1 cellular context compared by ENCODE assay signal in the genomic region with DNA sequence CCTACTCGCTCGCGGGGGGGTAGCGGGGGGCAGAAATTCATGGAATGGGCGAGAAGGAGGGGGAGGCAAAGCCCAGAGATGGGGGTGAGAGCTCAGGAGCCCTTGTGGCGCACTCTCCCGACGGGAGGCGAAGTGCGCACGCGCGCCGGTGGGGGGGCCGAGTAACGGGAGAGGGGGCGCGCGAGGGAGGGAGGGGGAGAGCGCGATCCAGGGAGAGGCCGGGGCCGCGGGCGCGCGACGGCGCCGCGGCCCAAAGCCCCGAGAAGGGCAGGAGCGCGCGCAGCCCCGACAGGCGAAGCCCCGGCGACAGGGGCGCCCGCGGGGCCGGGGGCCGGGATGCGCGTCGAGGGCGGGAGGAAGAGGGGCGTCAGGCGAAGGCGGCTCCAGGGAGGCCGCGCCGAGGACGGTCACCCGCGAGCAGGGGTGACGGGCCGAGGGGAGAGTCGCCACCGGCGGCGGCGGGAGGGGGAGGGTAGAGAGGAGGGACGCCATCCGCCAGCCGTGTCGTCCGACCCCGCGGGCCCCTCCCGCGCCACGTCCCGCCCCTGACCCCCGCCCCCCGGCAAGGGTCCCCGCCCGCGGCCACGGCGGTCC.
A peak's percentile ranks its signal among the peaks of the same experiment; 100 is the strongest.
TF ChIP-seq lines count a peak whose summit lies in the region.

No MANE protein-coding gene starts in this region.

TF ChIP-seq in HEK293, 187 proteins besides CTCF, POLR2A, EP300 and RAD21 (continued from another document):
- TF ChIP-seq, protein P1, sequence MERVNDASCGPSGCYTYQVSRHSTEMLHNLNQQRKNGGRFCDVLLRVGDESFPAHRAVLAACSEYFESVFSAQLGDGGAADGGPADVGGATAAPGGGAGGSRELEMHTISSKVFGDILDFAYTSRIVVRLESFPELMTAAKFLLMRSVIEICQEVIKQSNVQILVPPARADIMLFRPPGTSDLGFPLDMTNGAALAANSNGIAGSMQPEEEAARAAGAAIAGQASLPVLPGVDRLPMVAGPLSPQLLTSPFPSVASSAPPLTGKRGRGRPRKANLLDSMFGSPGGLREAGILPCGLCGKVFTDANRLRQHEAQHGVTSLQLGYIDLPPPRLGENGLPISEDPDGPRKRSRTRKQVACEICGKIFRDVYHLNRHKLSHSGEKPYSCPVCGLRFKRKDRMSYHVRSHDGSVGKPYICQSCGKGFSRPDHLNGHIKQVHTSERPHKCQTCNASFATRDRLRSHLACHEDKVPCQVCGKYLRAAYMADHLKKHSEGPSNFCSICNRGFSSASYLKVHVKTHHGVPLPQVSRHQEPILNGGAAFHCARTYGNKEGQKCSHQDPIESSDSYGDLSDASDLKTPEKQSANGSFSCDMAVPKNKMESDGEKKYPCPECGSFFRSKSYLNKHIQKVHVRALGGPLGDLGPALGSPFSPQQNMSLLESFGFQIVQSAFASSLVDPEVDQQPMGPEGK (tag by site-specific recombination; IDR thresholded peaks at IDR 0.05): peak; percentile 66
- TF ChIP-seq, protein P2, sequence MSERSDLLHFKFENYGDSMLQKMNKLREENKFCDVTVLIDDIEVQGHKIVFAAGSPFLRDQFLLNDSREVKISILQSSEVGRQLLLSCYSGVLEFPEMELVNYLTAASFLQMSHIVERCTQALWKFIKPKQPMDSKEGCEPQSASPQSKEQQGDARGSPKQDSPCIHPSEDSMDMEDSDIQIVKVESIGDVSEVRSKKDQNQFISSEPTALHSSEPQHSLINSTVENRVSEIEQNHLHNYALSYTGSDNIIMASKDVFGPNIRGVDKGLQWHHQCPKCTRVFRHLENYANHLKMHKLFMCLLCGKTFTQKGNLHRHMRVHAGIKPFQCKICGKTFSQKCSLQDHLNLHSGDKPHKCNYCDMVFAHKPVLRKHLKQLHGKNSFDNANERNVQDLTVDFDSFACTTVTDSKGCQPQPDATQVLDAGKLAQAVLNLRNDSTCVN (tag by site-specific recombination; optimal IDR thresholded peaks at IDR 0.05): peak; percentile 53
- TF ChIP-seq, protein P3, sequence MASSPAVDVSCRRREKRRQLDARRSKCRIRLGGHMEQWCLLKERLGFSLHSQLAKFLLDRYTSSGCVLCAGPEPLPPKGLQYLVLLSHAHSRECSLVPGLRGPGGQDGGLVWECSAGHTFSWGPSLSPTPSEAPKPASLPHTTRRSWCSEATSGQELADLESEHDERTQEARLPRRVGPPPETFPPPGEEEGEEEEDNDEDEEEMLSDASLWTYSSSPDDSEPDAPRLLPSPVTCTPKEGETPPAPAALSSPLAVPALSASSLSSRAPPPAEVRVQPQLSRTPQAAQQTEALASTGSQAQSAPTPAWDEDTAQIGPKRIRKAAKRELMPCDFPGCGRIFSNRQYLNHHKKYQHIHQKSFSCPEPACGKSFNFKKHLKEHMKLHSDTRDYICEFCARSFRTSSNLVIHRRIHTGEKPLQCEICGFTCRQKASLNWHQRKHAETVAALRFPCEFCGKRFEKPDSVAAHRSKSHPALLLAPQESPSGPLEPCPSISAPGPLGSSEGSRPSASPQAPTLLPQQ (tag by site-specific recombination; IDR thresholded peaks at IDR 0.05): 0 out of 2 replicates have a peak, but pooled peaks have one; percentile 10
- TF ChIP-seq, protein P4, sequence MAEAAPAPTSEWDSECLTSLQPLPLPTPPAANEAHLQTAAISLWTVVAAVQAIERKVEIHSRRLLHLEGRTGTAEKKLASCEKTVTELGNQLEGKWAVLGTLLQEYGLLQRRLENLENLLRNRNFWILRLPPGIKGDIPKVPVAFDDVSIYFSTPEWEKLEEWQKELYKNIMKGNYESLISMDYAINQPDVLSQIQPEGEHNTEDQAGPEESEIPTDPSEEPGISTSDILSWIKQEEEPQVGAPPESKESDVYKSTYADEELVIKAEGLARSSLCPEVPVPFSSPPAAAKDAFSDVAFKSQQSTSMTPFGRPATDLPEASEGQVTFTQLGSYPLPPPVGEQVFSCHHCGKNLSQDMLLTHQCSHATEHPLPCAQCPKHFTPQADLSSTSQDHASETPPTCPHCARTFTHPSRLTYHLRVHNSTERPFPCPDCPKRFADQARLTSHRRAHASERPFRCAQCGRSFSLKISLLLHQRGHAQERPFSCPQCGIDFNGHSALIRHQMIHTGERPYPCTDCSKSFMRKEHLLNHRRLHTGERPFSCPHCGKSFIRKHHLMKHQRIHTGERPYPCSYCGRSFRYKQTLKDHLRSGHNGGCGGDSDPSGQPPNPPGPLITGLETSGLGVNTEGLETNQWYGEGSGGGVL (tag by site-specific recombination; IDR thresholded peaks at IDR 0.05): peak; percentile 88
- TF ChIP-seq ZNF664 (tag by site-specific recombination; IDR thresholded peaks at IDR 0.05) (no peak), ZNF341 (tag by site-specific recombination; IDR thresholded peaks at IDR 0.05; ENCODE audit: low read depth) (peak; percentile 41; the same call in 1 of the 2 replicates), ZNF16 (tag by site-specific recombination; IDR thresholded peaks at IDR 0.05; ENCODE audit: low read depth) (no peak), ZNF23 (tag by site-specific recombination; IDR thresholded peaks at IDR 0.05; ENCODE audit: borderline replicate concordance) (no peak), ZNF514 (tag by site-specific recombination; IDR thresholded peaks at IDR 0.05) (no peak), ZNF830 (tag by site-specific recombination; IDR thresholded peaks at IDR 0.05; ENCODE audit: low read depth) (no peak), ZNF596 (tag by site-specific recombination; IDR thresholded peaks at IDR 0.05) (0 out of 2 replicates have a peak, but pooled peaks have one; percentile 19), TCF7L2 (IDR thresholded peaks at IDR 0.05; ENCODE audit: borderline replicate concordance, low read depth, low read length) (no peak), ZNF629 (tag by site-specific recombination; IDR thresholded peaks at IDR 0.05) (no peak)
